Comparison of ENCODE assay signal across 1 cellular context in genomic region chr12:42144424-42145196, GRCh38.
TF ChIP-seq lines count a peak whose summit lies in the region.

GXYLT1 (minus strand) TSS chr12:42144874; CDS start chr12:42144646, 228 bp downstream.

TF ChIP-seq in SK-N-SH, 30 proteins besides CTCF, POLR2A, EP300 and RAD21 (continued from another document):
- TF ChIP-seq REST (IDR thresholded peaks at IDR 0.05; ENCODE audit: low read depth, low read length), result no peak
- TF ChIP-seq TAF1 (IDR thresholded peaks at IDR 0.05; ENCODE audit: borderline replicate concordance, low read depth, low read length), result peak; percentile 74
- no peak for TF ChIP-seq FOXM1 (IDR thresholded peaks at IDR 0.05; ENCODE audit: low read depth)
- TF ChIP-seq MXI1 (IDR thresholded peaks at IDR 0.05; ENCODE audit: low read depth, low read length), result peak; percentile 65
- no peak for TF ChIP-seq MEF2A (IDR thresholded peaks at IDR 0.05; ENCODE audit: borderline replicate concordance, low read depth)
